In genomic region chr1:202319381-202320080, GRCh38 we compare ENCODE assay signal across 23 cellular contexts. TPM values are rescaled to one million over a fixed set of nuclear protein-coding genes. Genes with fewer than 3 reads are reported as not detected.
DNase-seq lines count a peak whose midpoint lies in the region; ATAC-seq lines count a peak whose summit lies in the region.
"Had no signal": no experiment of that assay in that cellular context is flagged by ENCODE, and none has a peak within 500 bp of the region (broad histone marks: within the 10 kb centered on the region; RNA-seq: fewer than 3 reads in every experiment).

No MANE protein-coding gene starts in this region.

- no peaks in the 10 kb centered on the region for H3K4me1 Mint-ChIP-seq in activated T-helper 17 cell treated with anti-CD3 and anti-CD28 coated beads, Interleukin-2, amount 50 U/mL, for 72 hours
- H3K4me1 Mint-ChIP-seq: mesothelial cell of epicardium had no signal

- H3K36me3 Mint-ChIP-seq in activated T-helper 17 cell treated with anti-CD3 and anti-CD28 coated beads, Interleukin-2, amount 50 U/mL, for 72 hours (ENCODE audit: low read depth), result no peaks in the 10 kb centered on the region
- H3K36me3 Mint-ChIP-seq: mesothelial cell of epicardium had no signal

- ATAC-seq in activated T-helper 17 cell treated with anti-CD3 and anti-CD28 coated beads, Interleukin-2, amount 50 U/mL, for 72 hours (replicated peaks), result peak; percentile 23
- ATAC-seq: left ventricle myocardium superior, sciatic nerve had no signal

- H3K27me3 Mint-ChIP-seq in activated T-helper 17 cell treated with anti-CD3 and anti-CD28 coated beads, Interleukin-2, amount 50 U/mL, for 72 hours, result no peaks in the 10 kb centered on the region

- DNase-seq in A172 (ENCODE audit: low spot score) (peak; percentile 56), ELR (ENCODE audit: low read depth) (peak; percentile 23), kidney tubule cell (ENCODE audit: low spot score) (peak; percentile 53), DMS153 treated with DMSO at 0.1 percent for 48 hours (lab: John Stamatoyannopoulos, UW; ENCODE audit: unreplicated experiment) (no peak), HuH-7.5 (ENCODE audit: low spot score) (no peak)
- no peak for DNase-seq in effector CD4-positive, alpha-beta T cell
- DNase-seq: activated CD4-positive, alpha-beta T cell treated with anti-CD3 and anti-CD28 coated beads for 48 hours; activated naive CD4-positive, alpha-beta T cell treated with anti-CD3 and anti-CD28 coated beads, Interleukin-2, amount 50 U/mL, for 16 hours; DMS 273 treated with DMSO at 0.1 percent for 48 hours; glutamatergic neuron; H9; left ventricle myocardium superior; NCI-H1092; NCI-H1694 treated with DMSO at 0.1 percent for 48 hours; NCI-H446; NCI-H774; nucleus accumbens; SW 1271; T1000 had no signal

- no peaks in the 10 kb centered on the region for H3K9me3 Mint-ChIP-seq in activated T-helper 17 cell treated with anti-CD3 and anti-CD28 coated beads, Interleukin-2, amount 50 U/mL, for 72 hours
- H3K9me3 Mint-ChIP-seq: activated T-helper 1 cell treated with anti-CD3 and anti-CD28 coated beads, Interleukin-12 subunit alpha, Interleukin-12 subunit beta, Interleukin-2, Interleukin-4 antibody, amounts not matched to agents 30 ng/mL and 10 ng/mL and 1 ng/mL, durations not matched to agents 14 hours and 24 hours and 36 hours; H9; mesothelial cell of epicardium had no signal

- H3K4me3 Mint-ChIP-seq in activated T-helper 17 cell treated with anti-CD3 and anti-CD28 coated beads, Interleukin-2, amount 50 U/mL, for 72 hours, result no peak overlapping the region
- H3K4me3 Mint-ChIP-seq: activated T-helper 1 cell treated with anti-CD3 and anti-CD28 coated beads, Interleukin-12 subunit alpha, Interleukin-12 subunit beta, Interleukin-2, Interleukin-4 antibody, amounts not matched to agents 30 ng/mL and 10 ng/mL and 1 ng/mL, durations not matched to agents 14 hours and 24 hours and 36 hours; H9; mesothelial cell of epicardium had no signal

- H3K27ac Mint-ChIP-seq in activated T-helper 17 cell treated with anti-CD3 and anti-CD28 coated beads, Interleukin-2, amount 50 U/mL, for 72 hours, result peak overlapping the region; percentile 18
- H3K27ac Mint-ChIP-seq: activated T-helper 1 cell treated with anti-CD3 and anti-CD28 coated beads, Interleukin-12 subunit alpha, Interleukin-12 subunit beta, Interleukin-2, Interleukin-4 antibody, amounts not matched to agents 30 ng/mL and 10 ng/mL and 1 ng/mL, durations not matched to agents 14 hours and 24 hours and 36 hours; mesothelial cell of epicardium had no signal

RNA-seq across cellular contexts. Expression of gene UBE2T, which starts 22.2 kb away (rescaled TPM):
- 202 and 205 TPM in 2 replicates for total RNA-seq in A172 (2014; rRNA removed; shearing (Covaris generic))
- 10 to 100 TPM; 59.7 to 83.7 TPM for total RNA-seq in activated T-helper 17 cell treated with anti-CD3 and anti-CD28 coated beads, Interleukin-2, amount 50 U/mL, for 72 hours

RNA-seq across cellular contexts. Expression of gene PPP1R12B, which starts 29.0 kb away (rescaled TPM):
- 5.6 and 15.6 TPM in 2 replicates for total RNA-seq in A172 (2014; rRNA removed; shearing (Covaris generic))
- total RNA-seq in activated T-helper 17 cell treated with anti-CD3 and anti-CD28 coated beads, Interleukin-2, amount 50 U/mL, for 72 hours, result 10 to 100 TPM; 21.6 to 26.0 TPM

Comparison
In these comparisons a context has a peak if more than half of its experiments do, and no peak if none do; other contexts are left out.
1. DNase-seq: peak in A172 (single experiment), ELR (single experiment) and kidney tubule cell (single experiment); none in effector CD4-positive, alpha-beta T cell (single experiment), DMS153 treated with DMSO at 0.1 percent for 48 hours (single experiment) and HuH-7.5 (single experiment).